13 cellular contexts compared by ENCODE assay signal in the genomic region with DNA sequence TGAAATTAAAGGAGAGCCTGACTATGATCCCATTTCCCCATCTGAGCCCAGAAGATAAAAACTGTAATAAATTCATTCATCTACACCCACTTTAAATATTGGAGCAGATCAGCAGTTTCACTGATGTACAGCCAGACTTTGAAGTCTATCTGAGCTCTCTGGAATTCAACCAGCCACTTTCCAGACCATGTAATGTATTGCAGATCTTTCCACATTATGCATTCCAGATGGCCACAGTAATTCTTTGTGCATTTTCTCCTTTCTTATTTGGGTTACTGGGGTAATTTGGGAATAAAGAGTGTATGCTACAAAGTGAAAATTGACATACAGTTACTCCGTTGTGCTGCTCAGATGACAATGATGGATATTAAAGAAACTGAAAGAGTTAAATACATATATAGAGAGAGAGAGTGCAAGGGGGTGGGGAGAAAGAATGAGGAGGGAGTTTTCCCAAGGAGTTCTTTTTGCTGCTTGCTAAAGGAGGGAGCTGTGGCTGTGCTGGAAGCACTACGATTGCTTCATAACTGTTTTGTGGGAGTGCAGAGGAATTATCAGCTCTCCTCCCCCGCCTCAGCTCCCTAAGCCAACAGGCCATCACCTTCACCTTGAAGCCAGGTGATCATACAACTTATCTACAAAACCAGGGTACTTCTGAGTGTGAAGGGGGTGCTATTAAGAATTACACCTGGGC.
DNase-seq lines count a peak whose midpoint lies in the region; ATAC-seq and TF ChIP-seq lines count a peak whose summit lies in the region.
"Had no signal": no experiment of that assay in that cellular context is flagged by ENCODE, and none has a peak within 500 bp of the region (broad histone marks: within the 10 kb centered on the region; RNA-seq: fewer than 3 reads in every experiment).

No MANE protein-coding gene starts in this region.

- H3K27ac ChIP-seq in AG04450 (ENCODE audit: low read depth, low read length) (peak overlapping the region; percentile 43), osteoblast (ENCODE audit: low read depth, low read length) (peak overlapping the region; percentile 55)
- H3K27ac ChIP-seq in effector memory CD4-positive, alpha-beta T cell (ENCODE audit: insufficient read depth, low read length, poor library complexity, severe bottlenecking), result no peak overlapping the region

- CTCF ChIA-PET in AG04450 (lab: Charles Lee), result no interaction called here
- CTCF ChIA-PET in T-cell (lab: Charles Lee), result interaction anchor here in 1 of 2 donors (0.5 kb wide), 1 partner anchor 162 kb away, joined by 9 read pairs; no protein-coding TSS in a partner anchor

- ATAC-seq in SK-N-SH treated with all-trans-retinoic acid at 6 μM for 48 hours (peak; percentile 96), T-cell (replicated peaks in 1 of 4) (no peak), GM19452 (IDR thresholded peaks at IDR 0.05; ENCODE audit: unreplicated experiment) (no peak)
- ATAC-seq: Panc1 had no signal

- POLR2A ChIA-PET in AG04450 (lab: Yijun Ruan, JAX) (interaction anchor here (0.6 to 0.7 kb wide), 2 partner anchors 11 to 387 kb away, joined by 3 to 4 read pairs; no protein-coding TSS in a partner anchor), T-cell (lab: Charles Lee) (no interaction called here)

- peaks cover 24% of the 10 kb centered on the region for H3K4me1 ChIP-seq in osteoblast (ENCODE audit: insufficient read depth, low read length)
- no peaks in the 10 kb centered on the region for H3K4me1 ChIP-seq in effector memory CD4-positive, alpha-beta T cell (ENCODE audit: control insufficient read depth, insufficient read depth, low read length, poor library complexity, severe bottlenecking)

- H3K27ac Mint-ChIP-seq in T-cell, result no peak overlapping the region
- H3K27ac Mint-ChIP-seq: IgD-negative memory B cell had no signal

- H3K9me3 ChIP-seq in AG04450 (ENCODE audit: control insufficient read depth, insufficient read depth, low read length) (no peaks in the 10 kb centered on the region), osteoblast (ENCODE audit: low read depth, low read length) (no peaks in the 10 kb centered on the region)
- no peaks in the 10 kb centered on the region for H3K9me3 ChIP-seq in effector memory CD4-positive, alpha-beta T cell (ENCODE audit: control insufficient read depth, low read length)

- H3K4me3 Mint-ChIP-seq in T-cell, result no peak overlapping the region
- H3K4me3 Mint-ChIP-seq: IgD-negative memory B cell had no signal

- no peaks in the 10 kb centered on the region for H3K36me3 ChIP-seq in osteoblast (ENCODE audit: insufficient read depth, low read length)
- no peaks in the 10 kb centered on the region for H3K36me3 ChIP-seq in effector memory CD4-positive, alpha-beta T cell (ENCODE audit: control insufficient read depth, insufficient read depth, low read length)

- peak; percentile 50 for DNase-seq in AG04450 (ENCODE audit: low read depth, low spot score)
- peak; percentile 57 to 85 for DNase-seq in foreskin fibroblast
- no peak for DNase-seq in osteoblast (ENCODE audit: insufficient read length, low spot score, missing footprints)
- DNase-seq in T-cell, result no peak
- DNase-seq in DMS153 treated with DMSO at 0.1 percent for 48 hours (lab: John Stamatoyannopoulos, UW; ENCODE audit: unreplicated experiment), result no peak
- no peak for DNase-seq in effector memory CD4-positive, alpha-beta T cell
- DNase-seq: activated CD8-positive, alpha-beta memory T cell treated with anti-CD3 and anti-CD28 coated beads, Interleukin-2, amount 50 U/mL, for 4 hours; amygdala; GDM1 had no signal

- no peak for TF ChIP-seq CTCF in AG04450 (IDR thresholded peaks at IDR 0.05; ENCODE audit: low read depth, low read length)
- TF ChIP-seq CTCF in foreskin fibroblast (IDR thresholded peaks at IDR 0.05; ENCODE audit: low read depth, low read length), result no peak
- TF ChIP-seq CTCF in osteoblast (IDR thresholded peaks at IDR 0.05; ENCODE audit: extremely low read depth, low read depth, low read length), result no peak

- H2AFZ ChIP-seq in osteoblast (ENCODE audit: low read length), result no peak overlapping the region

- H3K36me3 Mint-ChIP-seq in T-cell, result no peaks in the 10 kb centered on the region
- H3K36me3 Mint-ChIP-seq: IgD-negative memory B cell had no signal

- H4K20me1 ChIP-seq in osteoblast (ENCODE audit: insufficient read depth, low read length), result no peaks in the 10 kb centered on the region

- H3K79me2 ChIP-seq in osteoblast (ENCODE audit: insufficient read depth, low read length), result no peaks in the 10 kb centered on the region

- H3K4me2 ChIP-seq in osteoblast (ENCODE audit: insufficient read depth, low read length), result peak overlapping the region; percentile 61

- no peaks in the 10 kb centered on the region for H3K9me3 Mint-ChIP-seq in T-cell

- peaks cover 8 to 28% of the 10 kb centered on the region in 2 donors for H3K27me3 Mint-ChIP-seq in T-cell

- H3K4me1 Mint-ChIP-seq in T-cell, result no peaks in the 10 kb centered on the region
- H3K4me1 Mint-ChIP-seq: IgD-negative memory B cell had no signal

- no peaks in the 10 kb centered on the region for H3K27me3 ChIP-seq in AG04450 (ENCODE audit: control insufficient read depth, insufficient read depth, low read length)
- H3K27me3 ChIP-seq in osteoblast (ENCODE audit: insufficient read depth, low read length), result no peaks in the 10 kb centered on the region
- H3K27me3 ChIP-seq in effector memory CD4-positive, alpha-beta T cell (replicated peaks; ENCODE audit: control insufficient read depth, insufficient read depth, low read length, poor library complexity, severe bottlenecking), result no peaks in the 10 kb centered on the region

- H3K4me3 ChIP-seq in AG04450 (ENCODE audit: low read depth, low read length) (no peak overlapping the region), foreskin fibroblast (ENCODE audit: low read depth in 1 of 2, low read length in 2 of 2) (peak overlapping the region in 1 of 2 donors; percentile 23), osteoblast (ENCODE audit: insufficient read depth, low read length) (no peak overlapping the region)
- no peak overlapping the region for H3K4me3 ChIP-seq in effector memory CD4-positive, alpha-beta T cell (ENCODE audit: insufficient read depth, low read depth, low read length, poor library complexity, severe bottlenecking)

TF ChIP-seq in SK-N-SH treated with all-trans-retinoic acid at 6 μM for 48 hours, 23 proteins besides CTCF, POLR2A, EP300 and RAD21:
- TF ChIP-seq, protein P1, sequence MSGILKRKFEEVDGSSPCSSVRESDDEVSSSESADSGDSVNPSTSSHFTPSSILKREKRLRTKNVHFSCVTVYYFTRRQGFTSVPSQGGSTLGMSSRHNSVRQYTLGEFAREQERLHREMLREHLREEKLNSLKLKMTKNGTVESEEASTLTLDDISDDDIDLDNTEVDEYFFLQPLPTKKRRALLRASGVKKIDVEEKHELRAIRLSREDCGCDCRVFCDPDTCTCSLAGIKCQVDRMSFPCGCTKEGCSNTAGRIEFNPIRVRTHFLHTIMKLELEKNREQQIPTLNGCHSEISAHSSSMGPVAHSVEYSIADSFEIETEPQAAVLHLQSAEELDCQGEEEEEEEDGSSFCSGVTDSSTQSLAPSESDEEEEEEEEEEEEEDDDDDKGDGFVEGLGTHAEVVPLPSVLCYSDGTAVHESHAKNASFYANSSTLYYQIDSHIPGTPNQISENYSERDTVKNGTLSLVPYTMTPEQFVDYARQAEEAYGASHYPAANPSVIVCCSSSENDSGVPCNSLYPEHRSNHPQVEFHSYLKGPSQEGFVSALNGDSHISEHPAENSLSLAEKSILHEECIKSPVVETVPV (CRISPR knock-in tag; IDR thresholded peaks at IDR 0.05), result no peak
- TF ChIP-seq TCF4 (CRISPR knock-in tag; IDR thresholded peaks at IDR 0.05; ENCODE audit: borderline replicate concordance), result peak; percentile 79; the same call in 1 of the 2 replicates
- TF ChIP-seq ISL1 (CRISPR knock-in tag; IDR thresholded peaks at IDR 0.05), result peak; percentile 80
- no peak for TF ChIP-seq BACH2 (CRISPR knock-in tag; IDR thresholded peaks at IDR 0.05; ENCODE audit: borderline replicate concordance)
TF ChIP-seq in SK-N-SH treated with all-trans-retinoic acid at 6 μM for 48 hours: peak in this region for 2.

Comparison
In these comparisons a context has a peak if more than half of its experiments do, and no peak if none do; other contexts are left out.
1. DNase-seq: peak in AG04450 (single experiment) and foreskin fibroblast (2 of 2); none in osteoblast (single experiment), T-cell (0 of 34), DMS153 treated with DMSO at 0.1 percent for 48 hours (single experiment) and effector memory CD4-positive, alpha-beta T cell (0 of 3).